8 cellular contexts compared by ENCODE assay signal in genomic region chr11:17389205-17389956, GRCh38. TPM values are rescaled to one million over a fixed set of nuclear protein-coding genes. Genes with fewer than 3 reads are reported as not detected.
DNase-seq lines count a peak whose midpoint lies in the region; ATAC-seq and TF ChIP-seq lines count a peak whose summit lies in the region.

No MANE protein-coding gene starts in this region.

- ATAC-seq in HG03135 (IDR thresholded peaks at IDR 0.05; ENCODE audit: unreplicated experiment) = peak; percentile 58
- ATAC-seq in right lobe of liver = peak; percentile 86 to 94 (median 92)

- H3K27ac Mint-ChIP-seq in activated CD4-positive, alpha-beta T cell treated with anti-CD3 and anti-CD28 coated beads, Interleukin-2, amount 10 ng/mL, durations not matched to agents 24 days and 14 days = peak overlapping the region; percentile 34

- no peaks in the 10 kb centered on the region for H3K4me1 ChIP-seq in right lobe of liver

- H3K36me3 Mint-ChIP-seq in activated CD4-positive, alpha-beta T cell treated with anti-CD3 and anti-CD28 coated beads, Interleukin-2, amount 10 ng/mL, durations not matched to agents 24 days and 14 days (ENCODE audit: low read depth) = no peaks in the 10 kb centered on the region

- H3K27me3 ChIP-seq in right lobe of liver = no peaks in the 10 kb centered on the region

- H3K9me3 Mint-ChIP-seq in activated CD4-positive, alpha-beta T cell treated with anti-CD3 and anti-CD28 coated beads, Interleukin-2, amount 10 ng/mL, durations not matched to agents 24 days and 14 days = no peaks in the 10 kb centered on the region

- peaks cover 26% of the 10 kb centered on the region for H3K27me3 Mint-ChIP-seq in activated CD4-positive, alpha-beta T cell treated with anti-CD3 and anti-CD28 coated beads, Interleukin-2, amount 10 ng/mL, durations not matched to agents 24 days and 14 days

- peak overlapping the region; percentile 85 for H3K4me3 Mint-ChIP-seq in activated CD4-positive, alpha-beta T cell treated with anti-CD3 and anti-CD28 coated beads, Interleukin-2, amount 10 ng/mL, durations not matched to agents 24 days and 14 days

- H3K9me3 ChIP-seq in right lobe of liver = no peaks in the 10 kb centered on the region

- H3K27ac ChIP-seq in coronary artery = peak overlapping the region; percentile 39 to 56
- H3K27ac ChIP-seq in right lobe of liver = peak overlapping the region in 1 of 3 donors; percentile 15

- H3K4me1 Mint-ChIP-seq in activated CD4-positive, alpha-beta T cell treated with anti-CD3 and anti-CD28 coated beads, Interleukin-2, amount 10 ng/mL, durations not matched to agents 24 days and 14 days = peaks cover 6% of the 10 kb centered on the region

- H3K4me3 ChIP-seq in coronary artery (peak overlapping the region; percentile 87), right lobe of liver (peak overlapping the region; percentile 47 to 53 (median 51))

- peak; percentile 50 for DNase-seq in SKM-1 treated with dmso at 0.1 percent for 144 hours (lab: John Stamatoyannopoulos, UW; ENCODE audit: unreplicated experiment)
- no peak for DNase-seq in SKM-1 (lab: John Stamatoyannopoulos, UW; ENCODE audit: unreplicated experiment)
- peak; percentile 93 for DNase-seq in NCI-H2227 (lab: John Stamatoyannopoulos, UW; ENCODE audit: unreplicated experiment)
- peak; percentile 93 for DNase-seq in activated CD4-positive, alpha-beta T cell treated with anti-CD3 and anti-CD28 coated beads, Interleukin-2, amount 10 ng/mL, durations not matched to agents 24 days and 14 days
- DNase-seq in coronary artery (ENCODE audit: low spot score) = no peak
- peak; percentile 83 to 90 (median 85) for DNase-seq in right lobe of liver
- DNase-seq in stimulated activated CD4-positive, alpha-beta T cell treated with anti-CD3 and anti-CD28 coated beads, Interleukin-4, amount 100 ng/mL, for 48 hours (ENCODE audit: low read depth in 2 of 2) = peak; percentile 66 to 74

- intact Hi-C loops in activated CD4-positive, alpha-beta T cell treated with anti-CD3 and anti-CD28 coated beads, Interleukin-2, amount 10 ng/mL, durations not matched to agents 24 days and 14 days (cut with micrococcal nuclease) = loop anchor here (10.0 kb wide), 1 partner anchor 345 kb away; the partner anchor contains the start of gene KCNC1
- intact Hi-C loops in right lobe of liver (cut with DNase I) = loop anchor here in 1 of 2 donors (5.0 kb wide), 1 partner anchor 113 kb away; no protein-coding TSS in a partner anchor

- TF ChIP-seq CTCF in coronary artery (IDR thresholded peaks at IDR 0.05) (peak; percentile 72), right lobe of liver (IDR thresholded peaks at IDR 0.05) (peak; percentile 69 to 85 (median 78))

- 9% methylated on average over 24 of the region's 56 CpGs for WGBS in right lobe of liver (ENCODE audit: insufficient coverage, low coverage, low lambda C conversion rate, missing lambda C conversion rate)

- H3K36me3 ChIP-seq in right lobe of liver = no peaks in the 10 kb centered on the region

- TF ChIP-seq POLR2A in right lobe of liver (IDR thresholded peaks at IDR 0.05) = no peak

RNA-seq across cellular contexts. Expression of gene KCNJ11, which starts 0.9 kb away (rescaled TPM):
- 0.85 and 1.1 TPM in 2 replicates for total RNA-seq in activated CD4-positive, alpha-beta T cell treated with anti-CD3 and anti-CD28 coated beads, Interleukin-2, amount 10 ng/mL, durations not matched to agents 24 days and 14 days
- total RNA-seq in right lobe of liver = 1 to 10 TPM in 5 of 6 experiments, under 1 TPM in 1; 0.93 to 3.7 (median 2.0) TPM

RNA-seq across cellular contexts. Expression of gene NCR3LG1, which starts 37.8 kb away (rescaled TPM):
- total RNA-seq in activated CD4-positive, alpha-beta T cell treated with anti-CD3 and anti-CD28 coated beads, Interleukin-2, amount 10 ng/mL, durations not matched to agents 24 days and 14 days = 4.4 and 4.5 TPM in 2 replicates
- total RNA-seq in right lobe of liver = 1 to 10 TPM in 3 of 6 experiments, under 1 TPM in 3; 0.15 to 3.2 (median 1.0) TPM

Comparison
In these comparisons a context has a peak if more than half of its experiments do, and no peak if none do; other contexts are left out.
1. DNase-seq: peak in SKM-1 treated with dmso at 0.1 percent for 144 hours (single experiment), NCI-H2227 (single experiment), activated CD4-positive, alpha-beta T cell treated with anti-CD3 and anti-CD28 coated beads, Interleukin-2, amount 10 ng/mL, durations not matched to agents 24 days and 14 days (single experiment), right lobe of liver (3 of 3) and stimulated activated CD4-positive, alpha-beta T cell treated with anti-CD3 and anti-CD28 coated beads, Interleukin-4, amount 100 ng/mL, for 48 hours (2 of 2); none in SKM-1 (single experiment) and coronary artery (single experiment).